In the genomic region with DNA sequence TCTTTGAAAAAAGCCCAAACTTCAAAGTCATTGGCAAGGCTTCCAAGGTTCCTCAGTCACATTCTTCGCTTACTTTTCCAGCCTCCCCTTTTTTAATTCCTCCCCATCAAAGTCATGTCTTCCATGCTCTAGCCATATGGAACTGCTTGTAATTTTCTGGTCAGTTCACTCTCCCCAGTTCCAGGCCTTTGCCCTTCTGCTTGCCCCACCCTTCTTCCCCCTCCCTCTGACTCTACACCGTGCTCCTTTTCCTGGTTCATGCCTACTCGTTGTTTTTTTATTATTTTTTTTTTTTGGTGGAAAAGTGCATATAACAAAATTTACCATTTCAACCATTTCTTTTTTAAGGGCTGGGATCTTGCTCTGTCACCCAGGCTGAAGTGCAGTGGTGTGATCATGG, we compare ENCODE assay signal across 5 cellular contexts.
"Had no signal": no experiment of that assay in that cellular context is flagged by ENCODE, and none has a peak within 500 bp of the region (broad histone marks: within the 10 kb centered on the region; RNA-seq: fewer than 3 reads in every experiment).

No MANE protein-coding gene starts in this region.

- DNase-seq: H9, HCEC 1CT, IMR-90 had no signal

- ATAC-seq: GM23338, K562 had no signal

- H3K4me3 ChIP-seq: GM23338, K562 had no signal
